Comparison of ENCODE assay signal across 8 cellular contexts in genomic region chr7:103074519-103075336, GRCh38. TPM values are rescaled to one million over a fixed set of nuclear protein-coding genes. Genes with fewer than 3 reads are reported as not detected.
DNase-seq lines count a peak whose midpoint lies in the region; ATAC-seq and TF ChIP-seq lines count a peak whose summit lies in the region.

Gene ARMC10, plus strand, starts transcription at chr7:103075140. Its CDS starts 133 bp downstream, at chr7:103075273.
Gene FBXL13, minus strand, starts transcription at chr7:103074796.

- dilution Hi-C loops in mammary epithelial cell (cut with HindIII; ENCODE audit: low sequenced_read_pairs), result no loop called here

- peaks cover 22 to 34% of the 10 kb centered on the region in 2 donors for H3K4me1 Mint-ChIP-seq in immature natural killer cell

- H3K36me3 Mint-ChIP-seq in immature natural killer cell, result peaks cover 0 to 3% (median 0%) of the 10 kb centered on the region in 3 donors

- H3K4me3 ChIP-seq in AG04450 (ENCODE audit: low read depth, low read length), result peak within 1 kb of the TSS; percentile 93
- peak within 1 kb of the TSS; percentile 71 to 97 (median 81) for H3K4me3 ChIP-seq in mammary epithelial cell (replicated peaks in 1 of 3; ENCODE audit: insufficient read depth in 1 of 3, low read depth in 2 of 3, low read length in 3 of 3)

- peaks cover 15% of the 10 kb centered on the region for H3K4me1 ChIP-seq in mammary epithelial cell (ENCODE audit: insufficient read depth, low read length)

- no peaks in the 10 kb centered on the region for H3K9me3 Mint-ChIP-seq in immature natural killer cell

- H4K20me1 ChIP-seq in mammary epithelial cell (ENCODE audit: insufficient read depth, low read length), result no peaks in the 10 kb centered on the region

- TF ChIP-seq CTCF in AG04450 (IDR thresholded peaks at IDR 0.05; ENCODE audit: low read depth, low read length) (peak; percentile 25; the same call in 1 of the 2 replicates), VCaP (conservative IDR thresholded peaks at IDR 0.05) (peak; percentile 61), mammary epithelial cell (conservative IDR thresholded peaks at IDR 0.05 in 1 of 2, IDR thresholded peaks at IDR 0.05 in 1 of 2; ENCODE audit: extremely low read depth in 1 of 2, insufficient read depth in 1 of 2, low read depth in 1 of 2, low read length in 2 of 2) (peak; percentile 6 to 42)

- WGBS in mammary epithelial cell (ENCODE audit: low coverage, missing lambda C conversion rate), result 1% methylated on average over 10 of the region's 83 CpGs

- intact Hi-C loops in mammary epithelial cell (cut with micrococcal nuclease), result loop anchor here (1.0 to 5.0 kb wide), 2 partner anchors 75 to 327 kb away; partner anchors contain the start of genes FAM185A and NAPEPLD

- in situ Hi-C loops in mammary epithelial cell (cut with MboI; ENCODE audit: low sequenced_read_pairs in 2 of 2), result loop anchor here in 1 of 2 donors (25.0 kb wide), 1 partner anchor 312 kb away; no protein-coding TSS in a partner anchor

- H3K27ac Mint-ChIP-seq in immature natural killer cell, result peak within 1 kb of the TSS; percentile 89 to 96 (median 94)

- no TSS peak for BruUV-seq in mammary epithelial cell (replicated peaks; lab: Mats Ljungman, UMichigan)

- no peaks in the 10 kb centered on the region; the same call in 1 of the 2 replicates for H3K9me3 ChIP-seq in AG04450 (ENCODE audit: control insufficient read depth, insufficient read depth, low read length)
- H3K9me3 ChIP-seq in mammary epithelial cell (replicated peaks; ENCODE audit: insufficient read depth, low read length), result no peaks in the 10 kb centered on the region

- H3K36me3 ChIP-seq in mammary epithelial cell (ENCODE audit: insufficient read depth, low read length), result peaks cover 2% of the 10 kb centered on the region

- peak; percentile 72 for DNase-seq in AG04450 (ENCODE audit: low read depth, low spot score)
- DNase-seq in NCI-H2171 treated with DMSO at 0.1 percent for 48 hours (lab: John Stamatoyannopoulos, UW), result peak; percentile 94
- peak; percentile 93 for DNase-seq in mammary epithelial cell
- peak; percentile 91 for DNase-seq in immature natural killer cell
- DNase-seq in smooth muscle cell of the brain vasculature (ENCODE audit: low read depth, low spot score), result peak; percentile 78

- peak within 1 kb of the TSS; percentile 83 for H3K9ac ChIP-seq in mammary epithelial cell (ENCODE audit: insufficient read depth, low read length)

- peak within 1 kb of the TSS; percentile 94 to 98 (median 95) for H3K4me3 Mint-ChIP-seq in immature natural killer cell

- peak within 1 kb of the TSS; percentile 100 for H2AFZ ChIP-seq in mammary epithelial cell (ENCODE audit: low read depth, low read length)

- peaks cover 42% of the 10 kb centered on the region for H3K79me2 ChIP-seq in mammary epithelial cell (ENCODE audit: insufficient read depth, low read length)

- peak within 1 kb of the TSS; percentile 73 for H3K4me2 ChIP-seq in mammary epithelial cell (ENCODE audit: insufficient read depth, low read depth, low read length)

- POLR2A ChIA-PET in AG04450 (lab: Yijun Ruan, JAX), result interaction anchor here (0.9 to 2.2 kb wide), 7 partner anchors 10 to 182 kb away, joined by 3 to 11 read pairs (median 3); partner anchors contain the start of genes LRRC17 and NAPEPLD

- CTCF ChIA-PET in AG04450 (lab: Charles Lee) (interaction anchor here (0.6 to 6.2 kb wide), 9 partner anchors 9 to 316 kb away, joined by 3 to 59 read pairs (median 4); no protein-coding TSS in a partner anchor), mammary epithelial cell (lab: Charles Lee; ENCODE audit: low non-redundant PET) (interaction anchor here (0.6 kb wide), 1 partner anchor 109 kb away, joined by 6 read pairs; no protein-coding TSS in a partner anchor)

- peaks cover 0 to 5% (median 0%) of the 10 kb centered on the region in 3 donors for H3K27me3 Mint-ChIP-seq in immature natural killer cell (ENCODE audit: low read depth in 3 of 3)

- ATAC-seq in GM18873 (IDR thresholded peaks at IDR 0.05; ENCODE audit: low FRiP score, unreplicated experiment), result peak; percentile 86
- peak; percentile 89 for ATAC-seq in HG03135 (IDR thresholded peaks at IDR 0.05; ENCODE audit: unreplicated experiment)

- H3K27ac ChIP-seq in AG04450 (ENCODE audit: low read depth, low read length) (peak within 1 kb of the TSS; percentile 57), VCaP (peak within 1 kb of the TSS; percentile 97), mammary epithelial cell (ENCODE audit: insufficient read depth, low read depth, low read length) (peak within 1 kb of the TSS; percentile 85)

- no peaks in the 10 kb centered on the region for H3K27me3 ChIP-seq in AG04450 (ENCODE audit: control insufficient read depth, insufficient read depth, low read length)
- H3K27me3 ChIP-seq in mammary epithelial cell (ENCODE audit: insufficient read depth, low read length), result no peaks in the 10 kb centered on the region

RNA-seq across cellular contexts. Expression of gene ARMC10, which starts in this region (rescaled TPM):
- polyA plus RNA-seq in AG04450 (2011; rRNA removed), result 39.1 and 54.9 TPM in 2 replicates
- polyA minus RNA-seq in AG04450 (2011; rRNA and poly(A)+ RNA removed), result 12.8 and 25.8 TPM in 2 replicates
- 10 to 100 TPM; 44.2 to 52.7 TPM for total RNA-seq in mammary epithelial cell
- 26.6 TPM for polyA plus RNA-seq in mammary epithelial cell
- 13.3 TPM for polyA minus RNA-seq in mammary epithelial cell
- polyA plus RNA-seq in immature natural killer cell, result 10 to 100 TPM; 35.4 to 37.3 (median 35.8) TPM

RNA-seq across cellular contexts. Expression of gene FBXL13, which starts in this region (rescaled TPM):
- 0.79 and 0.95 TPM in 2 replicates for polyA plus RNA-seq in AG04450 (2011; rRNA removed)
- polyA minus RNA-seq in AG04450 (2011; rRNA and poly(A)+ RNA removed), result 1.1 and 1.6 TPM in 2 replicates
- total RNA-seq in mammary epithelial cell, result 1 to 10 TPM in 1 of 2 donors, under 1 TPM in 1; 0.78 to 1.3 TPM
- 0.18 TPM for polyA plus RNA-seq in mammary epithelial cell
- 16.2 TPM for polyA minus RNA-seq in mammary epithelial cell
- polyA plus RNA-seq in immature natural killer cell, result under 1 TPM in 1 of 3 donors, not detected in 2; 0.07 TPM

Comparison
In these comparisons a context has a peak if more than half of its experiments do, and no peak if none do; other contexts are left out.
1. Peak in every context shown above with its lines: DNase-seq, ATAC-seq, H3K4me3 ChIP-seq and H3K27ac ChIP-seq.